ENCODE assay signal across 10 cellular contexts in the genomic region with DNA sequence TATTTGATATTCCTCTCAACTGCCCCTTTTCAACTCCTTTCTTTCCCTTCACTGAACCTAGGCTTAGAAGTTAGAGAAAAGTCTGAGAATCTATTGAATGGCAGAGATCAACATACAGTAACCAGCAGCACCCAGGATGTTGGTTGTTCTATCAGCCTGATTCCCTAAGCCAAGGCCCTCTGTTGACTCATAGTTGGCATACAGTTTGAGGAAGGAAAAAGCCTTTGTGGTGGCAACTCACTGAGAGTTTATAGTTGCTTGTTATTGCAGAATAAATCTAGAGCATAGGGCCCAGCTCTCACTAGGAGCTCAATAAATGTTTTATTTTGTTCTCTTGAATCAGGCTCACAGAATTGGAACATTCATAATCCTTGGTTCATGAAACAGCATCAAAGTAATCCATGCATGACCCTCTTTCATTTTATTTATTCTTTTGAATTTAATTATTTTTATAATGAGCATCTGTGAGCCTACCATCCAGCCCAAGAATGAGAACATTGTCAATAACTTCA.
A peak's percentile ranks its signal among the peaks of the same experiment; 100 is the strongest.
DNase-seq lines count a peak whose midpoint lies in the region; ATAC-seq and TF ChIP-seq lines count a peak whose summit lies in the region.
"Had no signal": no experiment of that assay in that cellular context is flagged by ENCODE, and none has a peak within 500 bp of the region (broad histone marks: within the 10 kb centered on the region; RNA-seq: fewer than 3 reads in every experiment).

No MANE protein-coding gene starts in this region.

- H3K36me3 ChIP-seq in heart right ventricle: no peaks in the 10 kb centered on the region
- H3K36me3 ChIP-seq in RWPE2 (ENCODE audit: low read depth): no peaks in the 10 kb centered on the region
- no peaks in the 10 kb centered on the region for H3K36me3 ChIP-seq in gastroesophageal sphincter

- ATAC-seq in heart right ventricle: peak in 6 of 8 donors; percentile 23 to 73 (median 39)
- ATAC-seq in Right ventricle myocardium inferior: no peak
- ATAC-seq in RWPE2 (ENCODE audit: low read depth): peak; percentile 97
- peak; percentile 41 for ATAC-seq in gastroesophageal sphincter

- H3K27me3 ChIP-seq in heart right ventricle (no peaks in the 10 kb centered on the region), RWPE2 (ENCODE audit: insufficient read depth, poor library complexity, severe bottlenecking) (no peaks in the 10 kb centered on the region), gastroesophageal sphincter (no peaks in the 10 kb centered on the region)

- no peak for TF ChIP-seq EP300 in gastroesophageal sphincter (IDR thresholded peaks at IDR 0.05)

- intact Hi-C loops in heart right ventricle (cut with DNase I) (no loop called here), Right ventricle myocardium inferior (cut with DNase I) (no loop called here)

- H3K27ac ChIP-seq in heart right ventricle: peak overlapping the region in 1 of 10 donors; percentile 12
- H3K27ac ChIP-seq in RWPE2 (ENCODE audit: poor library complexity, severe bottlenecking): peak overlapping the region; percentile 39
- H3K27ac ChIP-seq in gastroesophageal sphincter: no peak overlapping the region

- H3K4me3 ChIP-seq in heart right ventricle (no peak overlapping the region), RWPE2 (ENCODE audit: severe bottlenecking) (no peak overlapping the region), gastroesophageal sphincter (no peak overlapping the region)

- no peak for DNase-seq in heart right ventricle
- no peak for DNase-seq in Right ventricle myocardium inferior (ENCODE audit: missing footprints)
- no peak for DNase-seq in RWPE2 (ENCODE audit: low spot score)
- DNase-seq in ureter (ENCODE audit: low spot score): peak; percentile 58
- no peak for DNase-seq in stimulated activated naive CD4-positive, alpha-beta T cell treated with Interleukin-2 at 50 U/mL for 16 hours (lab: John Stamatoyannopoulos, UW)
- DNase-seq in HuH-7.5 (ENCODE audit: low spot score): no peak
- DNase-seq in NCI-H2029 (lab: John Stamatoyannopoulos, UW): no peak
- DNase-seq: activated T-cell treated with anti-CD3 and anti-CD28 coated beads, Interleukin-2, amount 50 U/mL, for 48 hours; naive B cell had no signal

- H3K9me3 ChIP-seq in heart right ventricle (no peaks in the 10 kb centered on the region), RWPE2 (ENCODE audit: severe bottlenecking) (no peaks in the 10 kb centered on the region), gastroesophageal sphincter (no peaks in the 10 kb centered on the region)

- H3K4me1 ChIP-seq in heart right ventricle (peaks cover 0 to 39% (median 0%) of the 10 kb centered on the region in 9 donors), RWPE2 (ENCODE audit: insufficient read depth, poor library complexity, severe bottlenecking) (peaks cover 26% of the 10 kb centered on the region), gastroesophageal sphincter (no peaks in the 10 kb centered on the region)

- TF ChIP-seq CTCF in heart right ventricle (IDR thresholded peaks at IDR 0.05) (no peak), RWPE2 (IDR thresholded peaks at IDR 0.05; ENCODE audit: poor library complexity, severe bottlenecking) (no peak), gastroesophageal sphincter (IDR thresholded peaks at IDR 0.05) (no peak)

- TF ChIP-seq POLR2A in gastroesophageal sphincter (IDR thresholded peaks at IDR 0.05): no peak
